Comparison of ENCODE assay signal across 11 cellular contexts in the genomic region with DNA sequence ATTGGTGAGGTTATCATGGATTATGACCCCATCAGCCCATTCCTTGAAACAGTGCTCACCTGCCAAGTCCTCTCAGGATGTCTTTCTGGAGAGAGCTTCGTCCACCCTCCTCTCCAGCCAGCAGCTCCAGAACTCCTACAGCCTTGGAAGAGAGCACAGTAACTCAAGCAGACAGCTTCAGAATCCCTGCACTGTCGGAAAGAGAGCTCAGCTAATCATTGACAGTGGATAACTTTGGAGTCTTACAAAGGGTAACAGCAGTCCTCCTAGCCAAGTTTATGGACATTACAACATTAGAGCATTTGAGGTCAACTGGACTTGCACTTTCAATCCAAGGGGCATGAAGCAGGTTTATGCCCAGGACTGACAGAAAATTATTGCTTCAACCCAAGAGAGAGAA. TPM values are rescaled to one million over a fixed set of nuclear protein-coding genes. Genes with fewer than 3 reads are reported as not detected.
"Had no signal": no experiment of that assay in that cellular context is flagged by ENCODE, and none has a peak within 500 bp of the region (broad histone marks: within the 10 kb centered on the region; RNA-seq: fewer than 3 reads in every experiment).

A gene with protein sequence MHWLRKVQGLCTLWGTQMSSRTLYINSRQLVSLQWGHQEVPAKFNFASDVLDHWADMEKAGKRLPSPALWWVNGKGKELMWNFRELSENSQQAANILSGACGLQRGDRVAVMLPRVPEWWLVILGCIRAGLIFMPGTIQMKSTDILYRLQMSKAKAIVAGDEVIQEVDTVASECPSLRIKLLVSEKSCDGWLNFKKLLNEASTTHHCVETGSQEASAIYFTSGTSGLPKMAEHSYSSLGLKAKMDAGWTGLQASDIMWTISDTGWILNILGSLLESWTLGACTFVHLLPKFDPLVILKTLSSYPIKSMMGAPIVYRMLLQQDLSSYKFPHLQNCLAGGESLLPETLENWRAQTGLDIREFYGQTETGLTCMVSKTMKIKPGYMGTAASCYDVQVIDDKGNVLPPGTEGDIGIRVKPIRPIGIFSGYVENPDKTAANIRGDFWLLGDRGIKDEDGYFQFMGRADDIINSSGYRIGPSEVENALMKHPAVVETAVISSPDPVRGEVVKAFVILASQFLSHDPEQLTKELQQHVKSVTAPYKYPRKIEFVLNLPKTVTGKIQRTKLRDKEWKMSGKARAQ (minus strand): TSS at position 220 of the 400 bp plus-strand sequence. CDS start 11,522 bp downstream, outside the sequence.

RNA-seq across cellular contexts. Expression of the gene that starts here (rescaled TPM):
- total RNA-seq: activated CD4-positive, alpha-beta memory T cell treated with anti-CD3 and anti-CD28 coated beads, Interleukin-2, amount 10 ng/mL, durations not matched to agents 7 days and 5 days; activated CD4-positive, alpha-beta T cell treated with anti-CD3 and anti-CD28 coated beads for 36 hours; activated CD4-positive, alpha-beta T cell treated with anti-CD3 and anti-CD28 coated beads, Interleukin-2, amount 10 ng/mL, durations not matched to agents 7 days and 5 days; activated CD8-positive, alpha-beta T cell treated with anti-CD3 and anti-CD28 coated beads, Interleukin-2, amount 10 ng/mL, durations not matched to agents 7 days and 5 days; activated naive CD8-positive, alpha-beta T cell treated with anti-CD3 and anti-CD28 coated beads, Interleukin-2, amount 10 ng/mL, durations not matched to agents 7 days and 5 days; ascending aorta; bronchial epithelial cell; cardiac muscle cell; T-helper 1 cell treated with Interleukin-12 subunit alpha and Interleukin-12 subunit beta and Interleukin-4 antibody, amounts not matched to agents 30 ng/mL and 1 ng/mL, for 36 hours; T-helper 17 cell; T-helper 2 cell treated with Interferon-gamma antibody and Interleukin-4, amounts not matched to agents 100 ng/mL and 5 ng/mL, for 36 hours had no signal
- polyA plus RNA-seq: cardiac muscle cell had no signal
